19 cellular contexts compared by ENCODE assay signal in the genomic region with DNA sequence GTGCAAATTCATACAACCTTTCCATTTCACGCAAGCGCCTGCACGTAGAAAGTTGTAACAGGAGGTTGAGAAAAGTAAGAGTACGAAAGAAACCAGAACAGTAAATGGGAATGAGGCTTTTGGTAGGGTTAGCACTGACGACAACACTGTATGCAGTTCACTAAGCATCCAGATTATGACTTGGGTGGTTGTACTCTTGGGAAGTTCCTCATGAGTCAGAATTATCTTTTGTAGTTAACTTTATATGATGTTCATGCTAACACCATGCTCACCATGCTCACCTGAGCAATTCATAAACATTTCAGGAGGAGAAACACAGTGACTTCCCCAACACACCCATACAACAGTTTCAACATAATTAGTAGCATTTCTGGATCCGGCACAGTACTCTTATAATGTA. TPM values are rescaled to one million over a fixed set of nuclear protein-coding genes. Genes with fewer than 3 reads are reported as not detected.
DNase-seq lines count a peak whose midpoint lies in the region; ATAC-seq, FAIRE-seq and TF ChIP-seq lines count a peak whose summit lies in the region.
"Had no signal": no experiment of that assay in that cellular context is flagged by ENCODE, and none has a peak within 500 bp of the region (broad histone marks: within the 10 kb centered on the region; RNA-seq: fewer than 3 reads in every experiment).

No MANE protein-coding gene starts in this region.

- FAIRE-seq in keratinocyte (lab: Jason Lieb, UNC) = peak; percentile 53
- FAIRE-seq: TTC549 had no signal

- no peak overlapping the region for H3K9ac ChIP-seq in keratinocyte (ENCODE audit: control insufficient read depth, extremely low read depth, insufficient read depth, low read length)

- no peaks in the 10 kb centered on the region for H3K36me3 ChIP-seq in keratinocyte (ENCODE audit: control insufficient read depth in 2 of 2, extremely low read depth in 1 of 2, insufficient read depth in 2 of 2, low read length in 2 of 2)
- H3K36me3 ChIP-seq in sigmoid colon = no peaks in the 10 kb centered on the region
- H3K36me3 ChIP-seq: ascending aorta, heart left ventricle, left ventricle myocardium inferior, upper lobe of left lung had no signal

- H3K4me3 ChIP-seq in keratinocyte (ENCODE audit: control insufficient read depth in 2 of 3, extremely low read depth in 1 of 3, insufficient read depth in 2 of 3, low read depth in 1 of 3, low read length in 3 of 3) = no peak overlapping the region
- H3K4me3 ChIP-seq in sigmoid colon = no peak overlapping the region
- H3K4me3 ChIP-seq in foreskin fibroblast (ENCODE audit: low read depth in 1 of 2, low read length in 2 of 2) = no peak overlapping the region
- H3K4me3 ChIP-seq: ascending aorta, heart left ventricle, left ventricle myocardium inferior, upper lobe of left lung had no signal

- TF ChIP-seq CTCF in keratinocyte (optimal IDR thresholded peaks at IDR 0.05 in 1 of 3, IDR thresholded peaks at IDR 0.05 in 1 of 3, conservative IDR thresholded peaks at IDR 0.05 in 1 of 3; ENCODE audit: extremely low read depth in 1 of 3, insufficient read depth in 2 of 3, low read length in 3 of 3) (no peak), sigmoid colon (IDR thresholded peaks at IDR 0.05) (no peak), foreskin fibroblast (IDR thresholded peaks at IDR 0.05; ENCODE audit: low read depth, low read length) (no peak)

- TF ChIP-seq POLR2A in sigmoid colon (IDR thresholded peaks at IDR 0.05) = no peak

- TF ChIP-seq EP300 in sigmoid colon (IDR thresholded peaks at IDR 0.05) = no peak

- H3K27ac ChIP-seq in keratinocyte (ENCODE audit: control insufficient read depth, insufficient read depth, low read length) (peak overlapping the region; percentile 2), sigmoid colon (peak overlapping the region; percentile 22 to 99 (median 97))
- H3K27ac ChIP-seq: left ventricle myocardium inferior had no signal

- DNase-seq in M059J (ENCODE audit: low read depth) = peak; percentile 56
- DNase-seq in amniotic epithelial cell (ENCODE audit: low read depth) = peak; percentile 35
- no peak for DNase-seq in keratinocyte (ENCODE audit: low read depth, low spot score)
- no peak for DNase-seq in sigmoid colon
- DNase-seq in foreskin fibroblast = no peak
- no peak for DNase-seq in cortex of kidney (lab: John Stamatoyannopoulos, UW)
- DNase-seq: activated CD4-positive, alpha-beta T cell treated with anti-CD3 and anti-CD28 coated beads for 4 hours; heart left ventricle; KBM-7; left ventricle myocardium inferior; NCI-H2171; NCI-H510A treated with DMSO at 0.1 percent for 48 hours; nephron progenitor cell; SIG-M5; upper lobe of left lung had no signal

- H3K9me3 ChIP-seq in keratinocyte (ENCODE audit: control insufficient read depth, low read depth, low read length) (no peaks in the 10 kb centered on the region), sigmoid colon (no peaks in the 10 kb centered on the region)
- H3K9me3 ChIP-seq: ascending aorta, heart left ventricle, left ventricle myocardium inferior, upper lobe of left lung had no signal

- H3K4me2 ChIP-seq in keratinocyte (ENCODE audit: control insufficient read depth, extremely low read depth, insufficient read depth, low read depth, low read length) = no peak overlapping the region

- dilution Hi-C loops in keratinocyte (cut with MboI; ENCODE audit: extremely low pct_ligation_motif_present, low sequenced_read_pairs) = no loop called here

- H3K4me1 ChIP-seq in keratinocyte (ENCODE audit: control insufficient read depth, extremely low read depth, insufficient read depth, low read length) (peaks cover 25% of the 10 kb centered on the region), sigmoid colon (peaks cover 0 to 26% (median 17%) of the 10 kb centered on the region in 4 donors)

- H3K9me1 ChIP-seq in keratinocyte (ENCODE audit: control insufficient read depth, extremely low read depth, insufficient read depth, low read length) = no peaks in the 10 kb centered on the region

- no peak overlapping the region for H2AFZ ChIP-seq in keratinocyte (ENCODE audit: control insufficient read depth, low read length)

- no peaks in the 10 kb centered on the region for H3K27me3 ChIP-seq in keratinocyte (ENCODE audit: control insufficient read depth, extremely low read depth, insufficient read depth, low read length)
- no peaks in the 10 kb centered on the region for H3K27me3 ChIP-seq in sigmoid colon
- H3K27me3 ChIP-seq: ascending aorta, heart left ventricle, upper lobe of left lung had no signal

- WGBS in sigmoid colon, 2 donors = 81 to 87% methylated on average over 6 of the region's 6 CpGs

- ATAC-seq in GM21447 (IDR thresholded peaks at IDR 0.05; ENCODE audit: unreplicated experiment) (no peak), GM19455 (IDR thresholded peaks at IDR 0.05; ENCODE audit: unreplicated experiment) (no peak)
- ATAC-seq: heart left ventricle had no signal

- intact Hi-C loops in sigmoid colon (cut with DNase I) = loop anchor here (10.0 kb wide), 1 partner anchor 236 kb away; no protein-coding TSS in a partner anchor

- H3K79me2 ChIP-seq in keratinocyte (ENCODE audit: control insufficient read depth, insufficient read depth, low read length) = peaks cover 15% of the 10 kb centered on the region

- no peaks in the 10 kb centered on the region for H4K20me1 ChIP-seq in keratinocyte (ENCODE audit: control insufficient read depth, extremely low read depth, insufficient read depth, low read length)

RNA-seq across cellular contexts. Expression of a gene that starts 3.0 kb away (rescaled TPM):
- total RNA-seq in M059J (2014; rRNA removed; shearing (Covaris generic)) = 23.2 and 32.6 TPM in 2 replicates
- polyA plus RNA-seq in keratinocyte (13.3 to 19.4 TPM (median 16.0 TPM) in 3 replicates), sigmoid colon (10 to 100 TPM in 1 of 3 donors, 1 to 10 TPM in 2; 5.3 to 36.0 (median 7.2) TPM)
- 4.2 TPM for polyA plus RNA-seq in keratinocyte (2011; ENCODE audit: low read depth)
- polyA plus RNA-seq in keratinocyte (2011; cell fraction: cytosol; rRNA removed) = 9.6 and 14.9 TPM in 2 replicates
- 35.2 and 41.4 TPM in 2 replicates for polyA plus RNA-seq in keratinocyte (2011; cell fraction: nucleus; rRNA removed)
- polyA plus RNA-seq in keratinocyte (2012; ENCODE audit: low replicate concordance) = 8.6 and 11.0 TPM in 2 replicates
- 119 to 272 TPM (median 187 TPM) in 3 replicates for polyA minus RNA-seq in keratinocyte
- 27.6 TPM for polyA minus RNA-seq in keratinocyte (2011; cell fraction: cytosol; rRNA and poly(A)+ RNA removed)
- 64.7 and 145 TPM in 2 replicates for polyA minus RNA-seq in keratinocyte (2011; cell fraction: nucleus; rRNA and poly(A)+ RNA removed)
- 1,000 to 10,000 TPM in 3 of 4 donors, 100 to 1,000 TPM in 1; 824 to 1,773 (median 1,187) TPM for total RNA-seq in sigmoid colon

Comparison
In these comparisons a context has a peak if more than half of its experiments do, and no peak if none do; other contexts are left out.
1. DNase-seq: peak in M059J (single experiment) and amniotic epithelial cell (single experiment); none in keratinocyte (single experiment), sigmoid colon (single experiment), foreskin fibroblast (0 of 2) and cortex of kidney (single experiment).
2. RNA of a gene that starts 3.0 kb away (total RNA-seq): 824 to 1,773 TPM in sigmoid colon; 23.2 to 32.6 TPM in M059J; every median in the first group is over 10 times any median in the second.